ENCODE assay signal across 8 cellular contexts in genomic region chr7:39951943-39952194, GRCh38. TPM values are rescaled to one million over a fixed set of nuclear protein-coding genes. Genes with fewer than 3 reads are reported as not detected.
DNase-seq lines count a peak whose midpoint lies in the region; ATAC-seq and TF ChIP-seq lines count a peak whose summit lies in the region.

No MANE protein-coding gene starts in this region.

- H3K9me3 Mint-ChIP-seq in activated naive CD4-positive, alpha-beta T cell treated with anti-CD3 and anti-CD28 coated beads, Interleukin-2, amount 50 U/mL, for 72 hours: no peaks in the 10 kb centered on the region
- H3K9me3 Mint-ChIP-seq in stimulated activated naive B cell treated with anti-CD40 and anti-IgM and Interleukin-4, amounts not matched to agents 10 μg/mL and 1 μg/mL and 100 μg/mL, for 72 hours: no peaks in the 10 kb centered on the region

- H3K9ac ChIP-seq in iPS-18a (ENCODE audit: low read length): peak overlapping the region; percentile 89

- ATAC-seq in activated naive CD4-positive, alpha-beta T cell treated with anti-CD3 and anti-CD28 coated beads, Interleukin-2, amount 50 U/mL, for 72 hours: no peak
- no peak for ATAC-seq in stimulated activated naive B cell treated with anti-CD40 and anti-IgM and Interleukin-4, amounts not matched to agents 10 μg/mL and 1 μg/mL and 100 μg/mL, for 72 hours (replicated peaks)
- no peak for ATAC-seq in HG03280 (IDR thresholded peaks at IDR 0.05; ENCODE audit: unreplicated experiment)

- H3K27me3 ChIP-seq in HL-60 (ENCODE audit: insufficient read depth, poor library complexity, severe bottlenecking): no peaks in the 10 kb centered on the region
- no peaks in the 10 kb centered on the region for H3K27me3 ChIP-seq in iPS-18a (ENCODE audit: control insufficient read depth, insufficient read depth, low read length)

- peak overlapping the region; percentile 94 to 100 for H3K4me3 Mint-ChIP-seq in stimulated activated naive B cell treated with anti-CD40 and anti-IgM and Interleukin-4, amounts not matched to agents 10 μg/mL and 1 μg/mL and 100 μg/mL, for 72 hours

- peaks cover 23 to 47% of the 10 kb centered on the region in 2 donors for H3K4me1 Mint-ChIP-seq in stimulated activated naive B cell treated with anti-CD40 and anti-IgM and Interleukin-4, amounts not matched to agents 10 μg/mL and 1 μg/mL and 100 μg/mL, for 72 hours

- no peaks in the 10 kb centered on the region for H3K9me3 ChIP-seq in iPS-18a (ENCODE audit: control insufficient read depth, low read depth, low read length)

- no peak for DNase-seq in HL-60 (ENCODE audit: low read depth in 1 of 2, low spot score in 1 of 2)
- DNase-seq in activated naive CD4-positive, alpha-beta T cell treated with anti-CD3 and anti-CD28 coated beads, Interleukin-2, amount 50 U/mL, for 72 hours (ENCODE audit: low spot score in 2 of 2): no peak
- DNase-seq in stimulated activated naive B cell treated with anti-CD40 and anti-IgM and Interleukin-4, amounts not matched to agents 10 μg/mL and 1 μg/mL and 100 μg/mL, for 72 hours: no peak
- no peak for DNase-seq in NCI-H2227 treated with DMSO at 0.1 percent for 48 hours (lab: John Stamatoyannopoulos, UW)
- no peak for DNase-seq in RKO (ENCODE audit: low spot score)
- DNase-seq in GF-D8 (lab: John Stamatoyannopoulos, UW): no peak

- H3K27me3 Mint-ChIP-seq in stimulated activated naive B cell treated with anti-CD40 and anti-IgM and Interleukin-4, amounts not matched to agents 10 μg/mL and 1 μg/mL and 100 μg/mL, for 72 hours: no peaks in the 10 kb centered on the region

- no peaks in the 10 kb centered on the region for H3K36me3 ChIP-seq in iPS-18a (ENCODE audit: control insufficient read depth, low read depth, low read length)

- H3K36me3 Mint-ChIP-seq in activated naive CD4-positive, alpha-beta T cell treated with anti-CD3 and anti-CD28 coated beads, Interleukin-2, amount 50 U/mL, for 72 hours: peaks cover 23% of the 10 kb centered on the region in 2 donors
- H3K36me3 Mint-ChIP-seq in stimulated activated naive B cell treated with anti-CD40 and anti-IgM and Interleukin-4, amounts not matched to agents 10 μg/mL and 1 μg/mL and 100 μg/mL, for 72 hours: peaks cover 17 to 27% of the 10 kb centered on the region in 2 donors

- H3K4me3 ChIP-seq in HL-60 (replicated peaks; ENCODE audit: insufficient read depth, low read length) (peak overlapping the region; percentile 69), iPS-18a (ENCODE audit: low read length) (peak overlapping the region; percentile 98)

- H3K4me1 ChIP-seq in iPS-18a (ENCODE audit: control insufficient read depth, low read depth, low read length): peaks cover 18% of the 10 kb centered on the region

- no peak for TF ChIP-seq CTCF in HL-60 (IDR thresholded peaks at IDR 0.05; ENCODE audit: insufficient read depth, low read length)

- H3K27ac ChIP-seq in HL-60 (replicated peaks): peak overlapping the region; percentile 75
- no peak overlapping the region for H3K27ac ChIP-seq in iPS-18a (ENCODE audit: low read length)

- peak overlapping the region; percentile 98 to 99 for H3K27ac Mint-ChIP-seq in activated naive CD4-positive, alpha-beta T cell treated with anti-CD3 and anti-CD28 coated beads, Interleukin-2, amount 50 U/mL, for 72 hours
- H3K27ac Mint-ChIP-seq in stimulated activated naive B cell treated with anti-CD40 and anti-IgM and Interleukin-4, amounts not matched to agents 10 μg/mL and 1 μg/mL and 100 μg/mL, for 72 hours: peak overlapping the region; percentile 89

RNA-seq across cellular contexts. Expression of gene CDK13, which starts 1.8 kb away (rescaled TPM):
- 10 to 100 TPM; 37.6 to 41.3 TPM for total RNA-seq in activated naive CD4-positive, alpha-beta T cell treated with anti-CD3 and anti-CD28 coated beads, Interleukin-2, amount 50 U/mL, for 72 hours
